In genomic region chr17:49691086-49691676, GRCh38 we compare ENCODE assay signal across 12 cellular contexts. TPM values are rescaled to one million over a fixed set of nuclear protein-coding genes. Genes with fewer than 3 reads are reported as not detected.
DNase-seq lines count a peak whose midpoint lies in the region; FAIRE-seq and TF ChIP-seq lines count a peak whose summit lies in the region.
"Had no signal": no experiment of that assay in that cellular context is flagged by ENCODE, and none has a peak within 500 bp of the region (broad histone marks: within the 10 kb centered on the region; RNA-seq: fewer than 3 reads in every experiment).

No MANE protein-coding gene starts in this region.

- H3K9ac ChIP-seq in kidney (ENCODE audit: low read length in 2 of 2): no peak overlapping the region

- H3K9me3 Mint-ChIP-seq in osteocyte (ENCODE audit: unreplicated experiment): no peaks in the 10 kb centered on the region

- intact Hi-C loops in kidney (cut with DNase I) (loop anchor here (5.0 kb wide), 1 partner anchor 119 kb away; no protein-coding TSS in a partner anchor), sigmoid colon (cut with DNase I) (loop anchor here (2.0 to 10.0 kb wide), 4 partner anchors 44 to 276 kb away; partner anchors contain the start of genes NGFR and PHB1)

- H3K27ac ChIP-seq in kidney (ENCODE audit: low read depth in 2 of 2, low read length in 2 of 2): peak overlapping the region; percentile 29 to 48
- peak overlapping the region; percentile 91 to 97 (median 94) for H3K27ac ChIP-seq in sigmoid colon
- no peak overlapping the region for H3K27ac ChIP-seq in WERI-Rb-1
- H3K27ac ChIP-seq: C4-2B had no signal

- peak; percentile 86 to 99 (median 96) for TF ChIP-seq EP300 in sigmoid colon (IDR thresholded peaks at IDR 0.05)

- H3K4me3 ChIP-seq in kidney (ENCODE audit: low read length in 2 of 2) (no peak overlapping the region), sigmoid colon (peak overlapping the region in 3 of 4 donors; percentile 0 to 22 (median 14)), WERI-Rb-1 (ENCODE audit: low read depth, low read length) (no peak overlapping the region)
- H3K4me3 ChIP-seq: spleen had no signal

- H3K4me1 ChIP-seq in kidney (ENCODE audit: control insufficient read depth in 1 of 2, insufficient read depth in 1 of 2, low read depth in 1 of 2, low read length in 2 of 2): no peaks in the 10 kb centered on the region
- peaks cover 0 to 63% (median 55%) of the 10 kb centered on the region in 4 donors for H3K4me1 ChIP-seq in sigmoid colon

- FAIRE-seq in kidney (lab: Jason Lieb, UNC): no peak
- no peak for FAIRE-seq in frontal cortex (lab: Jason Lieb, UNC)

- TF ChIP-seq POLR2A in sigmoid colon (IDR thresholded peaks at IDR 0.05): peak; percentile 67 to 77

- H3K27me3 ChIP-seq in sigmoid colon (no peaks in the 10 kb centered on the region), WERI-Rb-1 (ENCODE audit: insufficient read depth, low read depth, severe bottlenecking) (no peaks in the 10 kb centered on the region)
- H3K27me3 ChIP-seq: spleen had no signal

- 78 to 83% methylated on average over 9 of the region's 9 CpGs for WGBS in sigmoid colon, 2 donors

- peaks cover 16% of the 10 kb centered on the region for H3K4me1 Mint-ChIP-seq in osteocyte (ENCODE audit: unreplicated experiment)

- no peaks in the 10 kb centered on the region for H3K27me3 Mint-ChIP-seq in osteocyte (ENCODE audit: unreplicated experiment)

- H3K4me3 Mint-ChIP-seq in osteocyte (ENCODE audit: unreplicated experiment): no peak overlapping the region

- H3K36me3 ChIP-seq in kidney (ENCODE audit: control insufficient read depth in 1 of 2, insufficient read depth in 2 of 2, low read length in 2 of 2): no peaks in the 10 kb centered on the region
- no peaks in the 10 kb centered on the region for H3K36me3 ChIP-seq in sigmoid colon
- H3K36me3 ChIP-seq in WERI-Rb-1: no peaks in the 10 kb centered on the region
- H3K36me3 ChIP-seq: spleen had no signal

- peak; percentile 11 for DNase-seq in ELF-1 (ENCODE audit: low read depth, low spot score)
- DNase-seq in cerebellar cortex (ENCODE audit: low spot score): peak; percentile 72
- DNase-seq in kidney: no peak
- peak; percentile 93 for DNase-seq in sigmoid colon
- no peak for DNase-seq in frontal cortex (ENCODE audit: low spot score in 2 of 2)
- DNase-seq in WERI-Rb-1: no peak
- DNase-seq in osteocyte (ENCODE audit: extremely low spot score, unreplicated experiment): no peak
- no peak for DNase-seq in OCI-M2 (lab: John Stamatoyannopoulos, UW; ENCODE audit: unreplicated experiment)
- DNase-seq: effector memory CD4-positive, alpha-beta T cell; NCI-H748 treated with DMSO at 0.1 percent for 48 hours; spleen had no signal

- H3K9me3 ChIP-seq in kidney (ENCODE audit: control insufficient read depth in 1 of 2, low read length in 2 of 2) (no peaks in the 10 kb centered on the region), sigmoid colon (no peaks in the 10 kb centered on the region), WERI-Rb-1 (ENCODE audit: severe bottlenecking) (no peaks in the 10 kb centered on the region)
- H3K9me3 ChIP-seq: spleen had no signal

- TF ChIP-seq CTCF in kidney (IDR thresholded peaks at IDR 0.05; ENCODE audit: borderline replicate concordance, extremely low read depth, insufficient read depth): no peak
- TF ChIP-seq CTCF in sigmoid colon (IDR thresholded peaks at IDR 0.05): no peak
- TF ChIP-seq CTCF in WERI-Rb-1 (IDR thresholded peaks at IDR 0.05; ENCODE audit: low read depth, low read length): no peak
- TF ChIP-seq CTCF in osteocyte (IDR thresholded peaks at IDR 0.05): no peak

- H3K36me3 Mint-ChIP-seq in osteocyte (ENCODE audit: unreplicated experiment): no peaks in the 10 kb centered on the region

- H3K27ac Mint-ChIP-seq in osteocyte (ENCODE audit: unreplicated experiment): no peak overlapping the region

RNA-seq across cellular contexts. Expression of gene SPOP, which starts 13.3 kb away (rescaled TPM):
- total RNA-seq in kidney (73.8 TPM), sigmoid colon (100 to 1,000 TPM; 226 to 332 (median 280) TPM), frontal cortex (142 TPM), osteocyte (63.9 and 68.6 TPM in 2 replicates)
- polyA plus RNA-seq in kidney (ENCODE audit: insufficient read depth, low read depth, low replicate concordance) (28.2 TPM), sigmoid colon (10 to 100 TPM; 33.0 to 38.9 (median 35.6) TPM)

RNA-seq across cellular contexts. Expression of gene SLC35B1, which starts 16.6 kb away (rescaled TPM):
- total RNA-seq in kidney (56.6 TPM), sigmoid colon (10 to 100 TPM; 13.0 to 34.9 (median 20.0) TPM), frontal cortex (56.7 TPM), osteocyte (60.0 and 62.0 TPM in 2 replicates)
- polyA plus RNA-seq in kidney (ENCODE audit: insufficient read depth, low read depth, low replicate concordance) (83.7 TPM), sigmoid colon (10 to 100 TPM; 24.0 to 59.7 (median 26.6) TPM)

Comparison
In these comparisons a context has a peak if more than half of its experiments do, and no peak if none do; other contexts are left out.
1. DNase-seq: peak in ELF-1 (single experiment), cerebellar cortex (single experiment) and sigmoid colon (single experiment); none in kidney (single experiment), frontal cortex (0 of 2), WERI-Rb-1 (single experiment), osteocyte (single experiment) and OCI-M2 (single experiment).
2. H3K4me3 ChIP-seq: peak in sigmoid colon (3 of 4); none in kidney (0 of 2) and WERI-Rb-1 (single experiment).